17 cellular contexts compared by ENCODE assay signal in genomic region chr4:150316332-150317205, GRCh38.
DNase-seq lines count a peak whose midpoint lies in the region; ATAC-seq, FAIRE-seq and TF ChIP-seq lines count a peak whose summit lies in the region.
"Had no signal": no experiment of that assay in that cellular context is flagged by ENCODE, and none has a peak within 500 bp of the region (broad histone marks: within the 10 kb centered on the region; RNA-seq: fewer than 3 reads in every experiment).

No MANE protein-coding gene starts in this region.

- no peak for TF ChIP-seq POLR2A in K562 (conservative IDR thresholded peaks at IDR 0.05)

- no TSS peak for BruUV-seq in K562 (replicated peaks; lab: Mats Ljungman, UMichigan)
- no TSS peak for BruUV-seq in Caco-2 (replicated peaks; lab: Mats Ljungman, UMichigan)

- H4K20me1 ChIP-seq in K562 (replicated peaks; ENCODE audit: control insufficient read depth, insufficient read depth, low read length), result no peaks in the 10 kb centered on the region

- peak overlapping the region; percentile 76 for H3K27ac Mint-ChIP-seq in activated T-cell treated with anti-CD3 and anti-CD28 coated beads, Interleukin-2, amount 50 U/mL, for 72 hours
- H3K27ac Mint-ChIP-seq in Caco-2 (ENCODE audit: unreplicated experiment) (no peak overlapping the region), T-cell (no peak overlapping the region)
- H3K27ac Mint-ChIP-seq: activated CD8-positive, alpha-beta memory T cell treated with anti-CD3 and anti-CD28 coated beads, Interleukin-2, amount 10 ng/mL, durations not matched to agents 7 days and 5 days; activated naive CD4-positive, alpha-beta T cell treated with anti-CD3 and anti-CD28 coated beads for 36 hours had no signal

- peak overlapping the region; percentile 15; the same call in 1 of the 2 replicates for H2AFZ ChIP-seq in K562 (ENCODE audit: low read depth, low read length)

- peak in 1 of 2 experiments; percentile 15; a peak in 2 of 4 replicates for TF ChIP-seq RAD21 in K562 (CRISPR knock-in tag; conservative IDR thresholded peaks at IDR 0.05 in 1 of 2, IDR thresholded peaks at IDR 0.05 in 1 of 2)

- 5% methylated on average over 6 of the region's 6 CpGs for WGBS in K562 (ENCODE audit: insufficient coverage, low coverage, missing lambda C conversion rate)

- H3K27me3 ChIP-seq in K562 (ENCODE audit: control insufficient read depth in 2 of 2, insufficient read depth in 2 of 2, low read length in 2 of 2) (no peaks in the 10 kb centered on the region), Caco-2 (replicated peaks; ENCODE audit: control insufficient read depth, insufficient read depth, low read length) (no peaks in the 10 kb centered on the region)
- H3K27me3 ChIP-seq: pancreas had no signal

- H3K9me3 ChIP-seq in K562 (replicated peaks; ENCODE audit: control insufficient read depth, insufficient read depth, low read depth, low read length) (no peaks in the 10 kb centered on the region), mucosa of descending colon (no peaks in the 10 kb centered on the region), Caco-2 (no peaks in the 10 kb centered on the region)
- H3K9me3 ChIP-seq: pancreas had no signal

- peak; percentile 98 for TF ChIP-seq EP300 in K562 (IDR thresholded peaks at IDR 0.05; ENCODE audit: low read length)

- peak overlapping the region; percentile 91 for H3K27ac ChIP-seq in K562 (ENCODE audit: extremely low read depth, low read depth, low read length)
- H3K27ac ChIP-seq: KMS-11, pancreas had no signal

- in situ Hi-C loops in K562 (cut with MboI), result no loop called here

- H3K79me2 ChIP-seq in K562 (ENCODE audit: control insufficient read depth, insufficient read depth, low read length), result no peaks in the 10 kb centered on the region

- peaks cover 0 to 3% of the 10 kb centered on the region in 2 donors for H3K9me3 Mint-ChIP-seq in activated T-cell treated with anti-CD3 and anti-CD28 coated beads, Interleukin-2, amount 50 U/mL, for 72 hours
- H3K9me3 Mint-ChIP-seq in activated T-cell treated with anti-CD3 and anti-CD28 coated beads, Interleukin-2, amount 50 U/mL, for 4 hours, result no peaks in the 10 kb centered on the region
- no peaks in the 10 kb centered on the region for H3K9me3 Mint-ChIP-seq in Caco-2 (ENCODE audit: unreplicated experiment)
- H3K9me3 Mint-ChIP-seq in T-cell, result no peaks in the 10 kb centered on the region
- H3K9me3 Mint-ChIP-seq: activated naive CD4-positive, alpha-beta T cell treated with anti-CD3 and anti-CD28 coated beads for 36 hours had no signal

- no peak for FAIRE-seq in K562 (lab: Jason Lieb, UNC)

- TF ChIP-seq CTCF in K562 (IDR thresholded peaks at IDR 0.05 in 2 of 3, conservative IDR thresholded peaks at IDR 0.05 in 1 of 3; ENCODE audit: insufficient read depth in 2 of 3, low read depth in 1 of 3, low read length in 3 of 3) (no peak), mucosa of descending colon (IDR thresholded peaks at IDR 0.05) (no peak), Caco-2 (IDR thresholded peaks at IDR 0.05; ENCODE audit: insufficient read depth in 1 of 2, low read depth in 1 of 2, low read length in 1 of 2, severe bottlenecking in 1 of 2, unreplicated experiment in 1 of 2) (no peak)

- no peaks in the 10 kb centered on the region for H3K27me3 Mint-ChIP-seq in activated T-cell treated with anti-CD3 and anti-CD28 coated beads, Interleukin-2, amount 50 U/mL, for 72 hours (ENCODE audit: low read depth)
- H3K27me3 Mint-ChIP-seq in activated T-cell treated with anti-CD3 and anti-CD28 coated beads, Interleukin-2, amount 50 U/mL, for 4 hours (ENCODE audit: low read depth), result no peaks in the 10 kb centered on the region
- H3K27me3 Mint-ChIP-seq in Caco-2 (ENCODE audit: insufficient read depth, unreplicated experiment) (no peaks in the 10 kb centered on the region), T-cell (no peaks in the 10 kb centered on the region)
- H3K27me3 Mint-ChIP-seq: activated CD8-positive, alpha-beta memory T cell treated with anti-CD3 and anti-CD28 coated beads, Interleukin-2, amount 10 ng/mL, durations not matched to agents 7 days and 5 days had no signal

- H3K4me1 Mint-ChIP-seq in activated T-cell treated with anti-CD3 and anti-CD28 coated beads, Interleukin-2, amount 50 U/mL, for 72 hours (ENCODE audit: low read depth), result peaks cover 5% of the 10 kb centered on the region
- H3K4me1 Mint-ChIP-seq in activated T-cell treated with anti-CD3 and anti-CD28 coated beads, Interleukin-2, amount 50 U/mL, for 4 hours (ENCODE audit: low read depth), result no peaks in the 10 kb centered on the region
- no peaks in the 10 kb centered on the region for H3K4me1 Mint-ChIP-seq in Caco-2 (ENCODE audit: low read depth, unreplicated experiment)
- H3K4me1 Mint-ChIP-seq in T-cell, result no peaks in the 10 kb centered on the region
- H3K4me1 Mint-ChIP-seq: activated CD8-positive, alpha-beta memory T cell treated with anti-CD3 and anti-CD28 coated beads, Interleukin-2, amount 10 ng/mL, durations not matched to agents 7 days and 5 days had no signal

- no peak overlapping the region for H3K4me3 Mint-ChIP-seq in activated T-cell treated with anti-CD3 and anti-CD28 coated beads, Interleukin-2, amount 50 U/mL, for 72 hours
- no peak overlapping the region for H3K4me3 Mint-ChIP-seq in activated T-cell treated with anti-CD3 and anti-CD28 coated beads, Interleukin-2, amount 50 U/mL, for 4 hours
- H3K4me3 Mint-ChIP-seq in Caco-2 (ENCODE audit: unreplicated experiment) (no peak overlapping the region), T-cell (no peak overlapping the region)
- H3K4me3 Mint-ChIP-seq: activated CD8-positive, alpha-beta memory T cell treated with anti-CD3 and anti-CD28 coated beads, Interleukin-2, amount 10 ng/mL, durations not matched to agents 7 days and 5 days; activated naive CD4-positive, alpha-beta T cell treated with anti-CD3 and anti-CD28 coated beads for 36 hours had no signal

- H3K4me1 ChIP-seq in K562 (replicated peaks in 1 of 2; ENCODE audit: control insufficient read depth in 2 of 2, insufficient read depth in 2 of 2, low read length in 2 of 2), result peaks cover 5 to 59% of the 10 kb centered on the region in 2 experiments
- H3K4me1 ChIP-seq in mucosa of descending colon (ENCODE audit: low read depth), result no peaks in the 10 kb centered on the region
- no peaks in the 10 kb centered on the region for H3K4me1 ChIP-seq in Caco-2

- POLR2A ChIA-PET in K562 (lab: Yijun Ruan, JAX) (interaction anchor here (0.7 to 1.6 kb wide), 3 partner anchors 11 to 847 kb away, joined by 4 read pairs; no protein-coding TSS in a partner anchor), Caco-2 (lab: Charles Lee) (no interaction called here), T-cell (lab: Charles Lee) (no interaction called here)

- H3K36me3 ChIP-seq in K562 (ENCODE audit: control insufficient read depth, insufficient read depth, low read length), result peaks cover 5% of the 10 kb centered on the region; the same call in 2 of the 3 replicates
- H3K36me3 ChIP-seq in mucosa of descending colon (ENCODE audit: low read depth), result no peaks in the 10 kb centered on the region
- no peaks in the 10 kb centered on the region for H3K36me3 ChIP-seq in Caco-2 (ENCODE audit: control insufficient read depth, insufficient read depth, low read length)
- H3K36me3 ChIP-seq: pancreas had no signal

- DNase-seq in activated T-cell treated with anti-CD3 and anti-CD28 coated beads, Interleukin-2, amount 50 U/mL, for 72 hours, result no peak
- DNase-seq in activated T-cell treated with anti-CD3 and anti-CD28 coated beads, Interleukin-2, amount 50 U/mL, for 4 hours, result no peak
- DNase-seq in NCI-H226 (peak; percentile 41), K562 (ENCODE audit: extremely low read depth in 1 of 4, low spot score in 3 of 4) (peak in 1 of 4 experiments; percentile 66), mucosa of descending colon (no peak), Caco-2 (no peak), T-cell (no peak)
- DNase-seq: activated CD8-positive, alpha-beta memory T cell treated with anti-CD3 and anti-CD28 coated beads, Interleukin-2, amount 10 ng/mL, durations not matched to agents 7 days and 5 days; activated naive CD4-positive, alpha-beta T cell treated with anti-CD3 and anti-CD28 coated beads for 36 hours; NCI-H187 treated with DMSO at 0.1 percent for 48 hours; pancreas; stimulated activated naive CD4-positive, alpha-beta T cell; trophoblast cell had no signal

- no peaks in the 10 kb centered on the region for H3K36me3 Mint-ChIP-seq in activated T-cell treated with anti-CD3 and anti-CD28 coated beads, Interleukin-2, amount 50 U/mL, for 72 hours (ENCODE audit: insufficient read depth in 2 of 2)
- H3K36me3 Mint-ChIP-seq in activated T-cell treated with anti-CD3 and anti-CD28 coated beads, Interleukin-2, amount 50 U/mL, for 4 hours (ENCODE audit: insufficient read depth), result peaks cover 26% of the 10 kb centered on the region
- H3K36me3 Mint-ChIP-seq in Caco-2 (ENCODE audit: insufficient read depth, unreplicated experiment) (no peaks in the 10 kb centered on the region), T-cell (peaks cover 42% of the 10 kb centered on the region)

- ATAC-seq in activated T-cell treated with anti-CD3 and anti-CD28 coated beads, Interleukin-2, amount 50 U/mL, for 72 hours (replicated peaks in 1 of 2), result no peak
- no peak for ATAC-seq in activated T-cell treated with anti-CD3 and anti-CD28 coated beads, Interleukin-2, amount 50 U/mL, for 4 hours
- peak; percentile 75 for ATAC-seq in K562
- ATAC-seq in mucosa of descending colon, result no peak
- no peak for ATAC-seq in HG03175 (IDR thresholded peaks at IDR 0.05; ENCODE audit: unreplicated experiment)
- ATAC-seq in T-cell (replicated peaks in 1 of 4), result no peak
- ATAC-seq: activated CD4-positive, CD25-positive, alpha-beta regulatory T cell treated with anti-CD3 and anti-CD28 coated beads, Interleukin-2, amount 50 U/mL, for 24 hours; activated CD8-positive, alpha-beta memory T cell treated with anti-CD3 and anti-CD28 coated beads, Interleukin-2, amount 10 ng/mL, durations not matched to agents 7 days and 5 days had no signal

- H3K4me2 ChIP-seq in K562 (ENCODE audit: insufficient read depth, low read length), result peak overlapping the region; percentile 50
- H3K4me2 ChIP-seq: KMS-11, smooth muscle cell had no signal

- intact Hi-C loops in K562 (cut with micrococcal nuclease) (loop anchor here (5.0 to 10.0 kb wide), 3 partner anchors 226 to 698 kb away; partner anchors contain the start of gene LRBA), mucosa of descending colon (cut with DNase I, micrococcal nuclease) (no loop called here), Caco-2 (cut with micrococcal nuclease; ENCODE audit: unreplicated experiment) (no loop called here)

- CTCF ChIA-PET in K562 (lab: Yijun Ruan, JAX; ENCODE audit: low intra/inter-chr PET ratio), result no interaction called here
- CTCF ChIA-PET in Caco-2 (lab: Charles Lee), result no interaction called here
- CTCF ChIA-PET in T-cell (lab: Charles Lee), result interaction anchor here (0.6 to 0.7 kb wide), 3 partner anchors 45 to 547 kb away, joined by 3 read pairs; no protein-coding TSS in a partner anchor

- peaks cover 4% of the 10 kb centered on the region for H3K9me1 ChIP-seq in K562 (ENCODE audit: control insufficient read depth, insufficient read depth, low read length)

- peak overlapping the region; percentile 54 to 64; a peak in 3 of 4 replicates for H3K9ac ChIP-seq in K562 (ENCODE audit: insufficient read depth in 1 of 2, low read depth in 2 of 2, low read length in 2 of 2)
- H3K9ac ChIP-seq: KMS-11 had no signal

- H3K4me3 ChIP-seq in K562 (no peak overlapping the region), mucosa of descending colon (no peak overlapping the region), Caco-2 (ENCODE audit: low read depth, low read length) (no peak overlapping the region)
- H3K4me3 ChIP-seq: pancreas, smooth muscle cell had no signal

Comparison
In these comparisons a context has a peak if more than half of its experiments do, and no peak if none do; other contexts are left out.
1. CTCF ChIA-PET loops: an anchor here in T-cell (0.6 to 0.7 kb wide); none called in K562 and Caco-2.